ENCODE assay signal across 8 cellular contexts in genomic region chr12:55929306-55929791, GRCh38. TPM values are rescaled to one million over a fixed set of nuclear protein-coding genes. Genes with fewer than 3 reads are reported as not detected.
DNase-seq lines count a peak whose midpoint lies in the region; ATAC-seq, FAIRE-seq and TF ChIP-seq lines count a peak whose summit lies in the region.

No MANE protein-coding gene starts in this region.

- peak; percentile 85 for DNase-seq in T-helper 2 cell treated with Interferon-gamma antibody and Interleukin-4, amounts not matched to agents 5 μg/mL and 100 μg/mL, for 36 hours (ENCODE audit: low spot score)
- DNase-seq in K562 (ENCODE audit: extremely low read depth in 1 of 4, low spot score in 3 of 4) = no peak
- DNase-seq in NCI-H524 treated with DMSO at 0.1 percent for 48 hours (lab: John Stamatoyannopoulos, UW) = no peak
- no peak for DNase-seq in NCI-H748 (lab: John Stamatoyannopoulos, UW; ENCODE audit: unreplicated experiment)
- DNase-seq in HFFc6 = no peak

- no peak for FAIRE-seq in K562 (lab: Jason Lieb, UNC)

- H3K36me3 ChIP-seq in K562 (ENCODE audit: control insufficient read depth, insufficient read depth, low read length) = peaks cover 12% of the 10 kb centered on the region

- H3K36me3 Mint-ChIP-seq in T-helper 2 cell treated with Interferon-gamma antibody and Interleukin-4, amounts not matched to agents 5 μg/mL and 100 μg/mL, for 36 hours (ENCODE audit: low read depth) = peaks cover 52% of the 10 kb centered on the region
- H3K36me3 Mint-ChIP-seq in HFFc6 (ENCODE audit: low read depth) = peaks cover 10% of the 10 kb centered on the region

- H3K4me3 Mint-ChIP-seq in T-helper 2 cell treated with Interferon-gamma antibody and Interleukin-4, amounts not matched to agents 5 μg/mL and 100 μg/mL, for 36 hours = peak overlapping the region; percentile 99
- H3K4me3 Mint-ChIP-seq in HFFc6 = no peak overlapping the region

- H4K20me1 ChIP-seq in K562 (replicated peaks; ENCODE audit: control insufficient read depth, insufficient read depth, low read length) = no peaks in the 10 kb centered on the region

- POLR2A ChIA-PET in K562 (lab: Yijun Ruan, JAX) = no interaction called here

- H3K4me1 Mint-ChIP-seq in T-helper 2 cell treated with Interferon-gamma antibody and Interleukin-4, amounts not matched to agents 5 μg/mL and 100 μg/mL, for 36 hours (ENCODE audit: low read depth) = peaks cover 44% of the 10 kb centered on the region
- H3K4me1 Mint-ChIP-seq in HFFc6 (ENCODE audit: low read depth) = peaks cover 67% of the 10 kb centered on the region

- TF ChIP-seq CTCF in K562 (IDR thresholded peaks at IDR 0.05 in 2 of 3, conservative IDR thresholded peaks at IDR 0.05 in 1 of 3; ENCODE audit: insufficient read depth in 2 of 3, low read depth in 1 of 3, low read length in 3 of 3) (no peak), HFFc6 (IDR thresholded peaks at IDR 0.05) (no peak)

- H3K9me1 ChIP-seq in K562 (ENCODE audit: control insufficient read depth, insufficient read depth, low read length) = no peaks in the 10 kb centered on the region

- no peak for TF ChIP-seq RAD21 in K562 (CRISPR knock-in tag; conservative IDR thresholded peaks at IDR 0.05 in 1 of 2, IDR thresholded peaks at IDR 0.05 in 1 of 2)

- intact Hi-C loops in K562 (cut with micrococcal nuclease) = loop anchor here (5.0 kb wide), 1 partner anchor 43 kb away; the partner anchor contains the start of gene RAB5B

- H3K79me2 ChIP-seq in K562 (ENCODE audit: control insufficient read depth, insufficient read depth, low read length) = peaks cover 45% of the 10 kb centered on the region

- H2AFZ ChIP-seq in K562 (ENCODE audit: low read depth, low read length) = no peak overlapping the region

- H3K9ac ChIP-seq in K562 (ENCODE audit: insufficient read depth in 1 of 2, low read depth in 2 of 2, low read length in 2 of 2) = no peak overlapping the region; a peak in 1 of 4 replicates

- no peaks in the 10 kb centered on the region for H3K27me3 ChIP-seq in K562 (ENCODE audit: control insufficient read depth in 2 of 2, insufficient read depth in 2 of 2, low read length in 2 of 2)

- no peaks in the 10 kb centered on the region for H3K9me3 Mint-ChIP-seq in T-helper 2 cell treated with Interferon-gamma antibody and Interleukin-4, amounts not matched to agents 5 μg/mL and 100 μg/mL, for 36 hours
- no peaks in the 10 kb centered on the region for H3K9me3 Mint-ChIP-seq in HFFc6

- in situ Hi-C loops in K562 (cut with MboI) = no loop called here

- no peak for TF ChIP-seq POLR2A in K562 (conservative IDR thresholded peaks at IDR 0.05)

- peaks cover 2% of the 10 kb centered on the region for H3K27me3 Mint-ChIP-seq in T-helper 2 cell treated with Interferon-gamma antibody and Interleukin-4, amounts not matched to agents 5 μg/mL and 100 μg/mL, for 36 hours (ENCODE audit: low read depth)
- H3K27me3 Mint-ChIP-seq in HFFc6 (ENCODE audit: insufficient read depth) = no peaks in the 10 kb centered on the region; the same call in 1 of the 2 replicates

- H3K4me3 ChIP-seq in K562 (no peak overlapping the region), skin epidermis (no peak overlapping the region)

- no peak overlapping the region for H3K27ac ChIP-seq in K562 (ENCODE audit: extremely low read depth, low read depth, low read length)
- peak overlapping the region in 20 of 21 experiments; percentile 38 to 99 (median 96) for H3K27ac ChIP-seq in skin epidermis

- WGBS in K562 (ENCODE audit: insufficient coverage, low coverage, missing lambda C conversion rate) = 69% methylated on average over 8 of the region's 8 CpGs

- CTCF ChIA-PET in K562 (lab: Yijun Ruan, JAX; ENCODE audit: low intra/inter-chr PET ratio) = no interaction called here

- peaks cover 25 to 35% of the 10 kb centered on the region in 2 experiments; a peak in 4 of 5 replicates for H3K4me1 ChIP-seq in K562 (replicated peaks in 1 of 2; ENCODE audit: control insufficient read depth in 2 of 2, insufficient read depth in 2 of 2, low read length in 2 of 2)

- peak overlapping the region; percentile 91; the same call in 1 of the 2 replicates for H3K4me2 ChIP-seq in K562 (ENCODE audit: insufficient read depth, low read length)

- no peak for TF ChIP-seq EP300 in K562 (IDR thresholded peaks at IDR 0.05; ENCODE audit: low read length)

- no TSS peak for BruUV-seq in K562 (replicated peaks; lab: Mats Ljungman, UMichigan)

- H3K9me3 ChIP-seq in K562 (replicated peaks; ENCODE audit: control insufficient read depth, insufficient read depth, low read depth, low read length) = no peaks in the 10 kb centered on the region

- H3K27ac Mint-ChIP-seq in T-helper 2 cell treated with Interferon-gamma antibody and Interleukin-4, amounts not matched to agents 5 μg/mL and 100 μg/mL, for 36 hours = peak overlapping the region; percentile 97
- no peak overlapping the region for H3K27ac Mint-ChIP-seq in HFFc6

- peak; percentile 33 for ATAC-seq in GM18508 (IDR thresholded peaks at IDR 0.05; ENCODE audit: insufficient read depth, unreplicated experiment)
- ATAC-seq in HG02870 (IDR thresholded peaks at IDR 0.05; ENCODE audit: unreplicated experiment) = peak; percentile 32
- no peak for ATAC-seq in K562

RNA-seq across cellular contexts. Expression of gene DGKA, which starts 1.6 kb away (rescaled TPM):
- 62.2 and 79.1 TPM in 2 replicates for total RNA-seq in K562 (2011; cell fraction: chromatin; rRNA removed; ENCODE audit: low replicate concordance)
- 35.8 and 47.0 TPM in 2 replicates for total RNA-seq in K562 (2011; cell fraction: nucleolus; rRNA removed)
- total RNA-seq in K562 (2011; cell fraction: nucleoplasm; rRNA removed) = 36.1 and 38.3 TPM in 2 replicates
- total RNA-seq in K562 (2014; rRNA removed) = 6.2 and 7.6 TPM in 2 replicates
- total RNA-seq in K562 (2014; rRNA removed; fragmentation: Illumina TruSeq; extraction: Trizol) = 8.2 and 8.4 TPM in 2 replicates
- 5.3 and 6.0 TPM in 2 replicates for total RNA-seq in K562 (2015; rRNA removed; fragmentation: Illumina TruSeq; extraction: Trizol)
- 11.0 and 11.1 TPM in 2 replicates for total RNA-seq in K562 (2021)
- 5.8 and 10.7 TPM in 2 replicates for polyA plus RNA-seq in K562 (2011; rRNA removed)
- 5.8 and 7.2 TPM in 2 replicates for polyA plus RNA-seq in K562 (2011; cell fraction: cytosol; rRNA removed)
- 71.2 and 80.8 TPM in 2 replicates for polyA plus RNA-seq in K562 (2011; cell fraction: nucleus; rRNA removed)
- 9.1 and 13.8 TPM in 2 replicates for polyA plus RNA-seq in K562 (2012)
- 9.3 and 10.1 TPM in 2 replicates for polyA plus RNA-seq in K562 (2014; fragmentation: Illumina TruSeq; extraction: Trizol)
- 1 to 10 TPM; 3.4 to 4.7 TPM for polyA plus RNA-seq in K562 (2014; fragmentation: Nextera tagmentation; extraction: Ambion mirVana)
- polyA plus RNA-seq in K562 (2014; rRNA removed) = 12.4 and 13.8 TPM in 2 replicates
- polyA minus RNA-seq in K562 (2011; rRNA and poly(A)+ RNA removed) = 11.4 and 13.3 TPM in 2 replicates
- polyA minus RNA-seq in K562 (2011; cell fraction: cytosol; rRNA and poly(A)+ RNA removed) = 9.3 and 12.8 TPM in 2 replicates
- 14.4 and 33.1 TPM in 2 replicates for polyA minus RNA-seq in K562 (2011; cell fraction: nucleus; rRNA and poly(A)+ RNA removed)
- total RNA-seq in HFFc6 (2021; fragmentation: NEBNext Ultra II Directional; extraction: Animal tissue kit (Norgen Biotek cat#: 25700)) = 10 to 100 TPM; 67.1 to 87.4 (median 79.6) TPM

RNA-seq across cellular contexts. Expression of gene PYM1, which starts 1.7 kb away (rescaled TPM):
- total RNA-seq in K562 (2011; cell fraction: chromatin; rRNA removed; ENCODE audit: low replicate concordance) = 38.0 and 56.0 TPM in 2 replicates
- total RNA-seq in K562 (2011; cell fraction: nucleolus; rRNA removed) = 18.8 and 25.0 TPM in 2 replicates
- total RNA-seq in K562 (2011; cell fraction: nucleoplasm; rRNA removed) = 39.9 and 61.8 TPM in 2 replicates
- total RNA-seq in K562 (2014; rRNA removed) (45.0 and 52.8 TPM in 2 replicates), K562 (2014; rRNA removed; fragmentation: Illumina TruSeq; extraction: Trizol) (32.6 and 33.1 TPM in 2 replicates), K562 (2015; rRNA removed; fragmentation: Illumina TruSeq; extraction: Trizol) (30.8 and 34.1 TPM in 2 replicates), K562 (2021) (31.2 and 32.4 TPM in 2 replicates)
- polyA plus RNA-seq in K562 (2011; rRNA removed) (39.1 and 43.2 TPM in 2 replicates), K562 (2014; fragmentation: Illumina TruSeq; extraction: Trizol) (36.0 and 37.7 TPM in 2 replicates), K562 (2014; fragmentation: Nextera tagmentation; extraction: Ambion mirVana) (10 to 100 TPM; 29.0 to 32.6 TPM), K562 (2014; rRNA removed) (46.3 and 51.3 TPM in 2 replicates)
- 25.0 and 32.4 TPM in 2 replicates for polyA plus RNA-seq in K562 (2011; cell fraction: cytosol; rRNA removed)
- polyA plus RNA-seq in K562 (2011; cell fraction: nucleus; rRNA removed) = 15.6 and 20.7 TPM in 2 replicates
- 33.1 and 34.2 TPM in 2 replicates for polyA plus RNA-seq in K562 (2012)
- polyA minus RNA-seq in K562 (2011; rRNA and poly(A)+ RNA removed) = 18.3 and 18.9 TPM in 2 replicates
- 12.5 and 12.7 TPM in 2 replicates for polyA minus RNA-seq in K562 (2011; cell fraction: cytosol; rRNA and poly(A)+ RNA removed)
- 7.0 and 13.3 TPM in 2 replicates for polyA minus RNA-seq in K562 (2011; cell fraction: nucleus; rRNA and poly(A)+ RNA removed)
- 10 to 100 TPM; 25.0 to 32.3 (median 28.3) TPM for total RNA-seq in HFFc6 (2021; fragmentation: NEBNext Ultra II Directional; extraction: Animal tissue kit (Norgen Biotek cat#: 25700))

RNA-seq across cellular contexts. Expression of gene PMEL, which starts 36.5 kb away (rescaled TPM):
- 2.5 and 8.4 TPM in 2 replicates for total RNA-seq in K562 (2011; cell fraction: chromatin; rRNA removed; ENCODE audit: low replicate concordance)
- 3.4 and 4.2 TPM in 2 replicates for total RNA-seq in K562 (2011; cell fraction: nucleolus; rRNA removed)
- total RNA-seq in K562 (2011; cell fraction: nucleoplasm; rRNA removed) = 5.3 and 6.1 TPM in 2 replicates
- total RNA-seq in K562 (2014; rRNA removed) (0.36 and 0.78 TPM in 2 replicates), K562 (2014; rRNA removed; fragmentation: Illumina TruSeq; extraction: Trizol) (0.96 and 1.1 TPM in 2 replicates), K562 (2015; rRNA removed; fragmentation: Illumina TruSeq; extraction: Trizol) (0.54 and 0.72 TPM in 2 replicates), K562 (2021) (0.96 and 0.98 TPM in 2 replicates)
- polyA plus RNA-seq in K562 (2011; rRNA removed) (2.0 and 2.8 TPM in 2 replicates), K562 (2014; fragmentation: Illumina TruSeq; extraction: Trizol) (1.4 and 1.9 TPM in 2 replicates), K562 (2014; fragmentation: Nextera tagmentation; extraction: Ambion mirVana) (under 1 TPM; 0.39 to 0.68 TPM), K562 (2014; rRNA removed) (1.1 and 2.5 TPM in 2 replicates)
- polyA plus RNA-seq in K562 (2011; cell fraction: cytosol; rRNA removed) = 2.1 and 2.8 TPM in 2 replicates
- 9.6 and 10.1 TPM in 2 replicates for polyA plus RNA-seq in K562 (2011; cell fraction: nucleus; rRNA removed)
- polyA plus RNA-seq in K562 (2012) = 0.81 and 1.9 TPM in 2 replicates
- 1.5 and 1.6 TPM in 2 replicates for polyA minus RNA-seq in K562 (2011; rRNA and poly(A)+ RNA removed)
- not detected in 2 replicates for polyA minus RNA-seq in K562 (2011; cell fraction: cytosol; rRNA and poly(A)+ RNA removed)
- polyA minus RNA-seq in K562 (2011; cell fraction: nucleus; rRNA and poly(A)+ RNA removed) = 1.2 and 1.6 TPM in 2 replicates
- total RNA-seq in HFFc6 (2021; fragmentation: NEBNext Ultra II Directional; extraction: Animal tissue kit (Norgen Biotek cat#: 25700)) = 1 to 10 TPM in 1 of 6 experiments, under 1 TPM in 5; 0.47 to 1.3 (median 0.59) TPM

RNA-seq across cellular contexts. Expression of gene CDK2, which starts 37.3 kb away (rescaled TPM):
- total RNA-seq in K562 (2011; cell fraction: chromatin; rRNA removed; ENCODE audit: low replicate concordance) = 59.4 and 105 TPM in 2 replicates
- total RNA-seq in K562 (2011; cell fraction: nucleolus; rRNA removed) = 83.6 and 91.2 TPM in 2 replicates
- 82.4 and 85.6 TPM in 2 replicates for total RNA-seq in K562 (2011; cell fraction: nucleoplasm; rRNA removed)
- total RNA-seq in K562 (2014; rRNA removed) (83.6 and 101 TPM in 2 replicates), K562 (2014; rRNA removed; fragmentation: Illumina TruSeq; extraction: Trizol) (96.5 and 116 TPM in 2 replicates), K562 (2015; rRNA removed; fragmentation: Illumina TruSeq; extraction: Trizol) (106 and 111 TPM in 2 replicates), K562 (2021) (110 and 133 TPM in 2 replicates)
- polyA plus RNA-seq in K562 (2011; rRNA removed) (200 and 213 TPM in 2 replicates), K562 (2014; fragmentation: Illumina TruSeq; extraction: Trizol) (129 and 166 TPM in 2 replicates), K562 (2014; fragmentation: Nextera tagmentation; extraction: Ambion mirVana) (10 to 100 TPM; 17.4 to 26.4 TPM), K562 (2014; rRNA removed) (109 and 114 TPM in 2 replicates)
- 130 and 203 TPM in 2 replicates for polyA plus RNA-seq in K562 (2011; cell fraction: cytosol; rRNA removed)
- polyA plus RNA-seq in K562 (2011; cell fraction: nucleus; rRNA removed) = 271 and 421 TPM in 2 replicates
- 106 and 139 TPM in 2 replicates for polyA plus RNA-seq in K562 (2012)
- 58.7 and 86.0 TPM in 2 replicates for polyA minus RNA-seq in K562 (2011; rRNA and poly(A)+ RNA removed)
- 48.2 and 82.6 TPM in 2 replicates for polyA minus RNA-seq in K562 (2011; cell fraction: cytosol; rRNA and poly(A)+ RNA removed)
- 31.2 and 44.9 TPM in 2 replicates for polyA minus RNA-seq in K562 (2011; cell fraction: nucleus; rRNA and poly(A)+ RNA removed)
- total RNA-seq in HFFc6 (2021; fragmentation: NEBNext Ultra II Directional; extraction: Animal tissue kit (Norgen Biotek cat#: 25700)) = 10 to 100 TPM; 27.1 to 61.0 (median 53.9) TPM

RNA-seq across cellular contexts. Expression of gene RAB5B, which starts 44.5 kb away (rescaled TPM):
- 74.2 and 106 TPM in 2 replicates for total RNA-seq in K562 (2011; cell fraction: chromatin; rRNA removed; ENCODE audit: low replicate concordance)
- 56.2 and 58.3 TPM in 2 replicates for total RNA-seq in K562 (2011; cell fraction: nucleolus; rRNA removed)
- 79.6 and 100 TPM in 2 replicates for total RNA-seq in K562 (2011; cell fraction: nucleoplasm; rRNA removed)
- 14.3 and 18.2 TPM in 2 replicates for total RNA-seq in K562 (2014; rRNA removed)
- total RNA-seq in K562 (2014; rRNA removed; fragmentation: Illumina TruSeq; extraction: Trizol) = 24.7 and 25.2 TPM in 2 replicates
- 20.8 and 22.0 TPM in 2 replicates for total RNA-seq in K562 (2015; rRNA removed; fragmentation: Illumina TruSeq; extraction: Trizol)
- total RNA-seq in K562 (2021) = 33.7 and 35.1 TPM in 2 replicates
- polyA plus RNA-seq in K562 (2011; rRNA removed) = 73.8 and 79.6 TPM in 2 replicates
- polyA plus RNA-seq in K562 (2011; cell fraction: cytosol; rRNA removed) = 46.7 and 81.7 TPM in 2 replicates
- 47.0 and 59.0 TPM in 2 replicates for polyA plus RNA-seq in K562 (2011; cell fraction: nucleus; rRNA removed)
- 30.1 and 47.5 TPM in 2 replicates for polyA plus RNA-seq in K562 (2012)
- 39.7 and 49.4 TPM in 2 replicates for polyA plus RNA-seq in K562 (2014; fragmentation: Illumina TruSeq; extraction: Trizol)
- polyA plus RNA-seq in K562 (2014; fragmentation: Nextera tagmentation; extraction: Ambion mirVana) = 10 to 100 TPM in 1 of 2 experiments, 1 to 10 TPM in 1; 6.8 to 12.2 TPM
- 29.5 and 37.1 TPM in 2 replicates for polyA plus RNA-seq in K562 (2014; rRNA removed)
- 71.3 and 77.5 TPM in 2 replicates for polyA minus RNA-seq in K562 (2011; rRNA and poly(A)+ RNA removed)
- 31.7 and 33.6 TPM in 2 replicates for polyA minus RNA-seq in K562 (2011; cell fraction: cytosol; rRNA and poly(A)+ RNA removed)
- polyA minus RNA-seq in K562 (2011; cell fraction: nucleus; rRNA and poly(A)+ RNA removed) = 13.5 and 26.8 TPM in 2 replicates
- 100 to 1,000 TPM in 2 of 6 experiments, 10 to 100 TPM in 4; 90.2 to 107 (median 96.5) TPM for total RNA-seq in HFFc6 (2021; fragmentation: NEBNext Ultra II Directional; extraction: Animal tissue kit (Norgen Biotek cat#: 25700))
